8 cellular contexts compared by ENCODE assay signal in genomic region chr12:75641031-75641780, GRCh38.
DNase-seq lines count a peak whose midpoint lies in the region; ATAC-seq and TF ChIP-seq lines count a peak whose summit lies in the region.

No MANE protein-coding gene starts in this region.

- POLR2A ChIA-PET in A673 (lab: Charles Lee; ENCODE audit: low non-redundant PET) = no interaction called here

- peaks cover 14% of the 10 kb centered on the region for H3K4me1 ChIP-seq in A673 (ENCODE audit: insufficient read depth, low read length, poor library complexity, severe bottlenecking)
- peaks cover 42% of the 10 kb centered on the region for H3K4me1 ChIP-seq in RWPE2 (ENCODE audit: insufficient read depth, poor library complexity, severe bottlenecking)
- peaks cover 17% of the 10 kb centered on the region for H3K4me1 ChIP-seq in smooth muscle cell (ENCODE audit: low read depth)
- no peaks in the 10 kb centered on the region for H3K4me1 ChIP-seq in sigmoid colon

- no peak for TF ChIP-seq POLR2A in sigmoid colon (IDR thresholded peaks at IDR 0.05)

- H3K27me3 ChIP-seq in A673 (replicated peaks; ENCODE audit: insufficient read depth, low read depth, low read length, poor library complexity) = no peaks in the 10 kb centered on the region
- no peaks in the 10 kb centered on the region for H3K27me3 ChIP-seq in RWPE2 (ENCODE audit: insufficient read depth, poor library complexity, severe bottlenecking)
- H3K27me3 ChIP-seq in brain microvascular endothelial cell (replicated peaks) = no peaks in the 10 kb centered on the region
- no peaks in the 10 kb centered on the region for H3K27me3 ChIP-seq in smooth muscle cell (ENCODE audit: low read depth)
- H3K27me3 ChIP-seq in sigmoid colon = no peaks in the 10 kb centered on the region

- no peak for TF ChIP-seq CTCF in A673 (conservative IDR thresholded peaks at IDR 0.05; ENCODE audit: low read depth, low read length)
- TF ChIP-seq CTCF in RWPE2 (IDR thresholded peaks at IDR 0.05; ENCODE audit: poor library complexity, severe bottlenecking) = no peak
- no peak for TF ChIP-seq CTCF in brain microvascular endothelial cell (IDR thresholded peaks at IDR 0.05; ENCODE audit: low read depth, low read length, missing control alignments)
- no peak for TF ChIP-seq CTCF in smooth muscle cell (IDR thresholded peaks at IDR 0.05; ENCODE audit: borderline replicate concordance, insufficient read depth, poor library complexity, severe bottlenecking)
- TF ChIP-seq CTCF in sigmoid colon (IDR thresholded peaks at IDR 0.05) = no peak
- TF ChIP-seq CTCF in coronary artery (IDR thresholded peaks at IDR 0.05) = no peak

- WGBS in smooth muscle cell (ENCODE audit: low lambda C conversion rate) = 30% methylated on average over 4 of the region's 4 CpGs
- 71 to 79% methylated on average over 4 of the region's 4 CpGs for WGBS in sigmoid colon, 2 donors

- no peak for TF ChIP-seq EP300 in sigmoid colon (IDR thresholded peaks at IDR 0.05)

- DNase-seq in A673 (ENCODE audit: low spot score) (peak; percentile 50), RWPE2 (ENCODE audit: low spot score) (no peak), brain microvascular endothelial cell (peak; percentile 93), smooth muscle cell (lab: John Stamatoyannopoulos, UW; ENCODE audit: unreplicated experiment) (no peak), sigmoid colon (no peak), coronary artery (ENCODE audit: low spot score) (no peak)

- peaks cover 3% of the 10 kb centered on the region for H3F3A ChIP-seq in smooth muscle cell (ENCODE audit: low read depth)

- H3K79me2 ChIP-seq in smooth muscle cell (ENCODE audit: low read depth) = no peaks in the 10 kb centered on the region

- H2AFZ ChIP-seq in smooth muscle cell (ENCODE audit: low read depth) = no peak overlapping the region

- H3K9ac ChIP-seq in smooth muscle cell (ENCODE audit: low read depth) = peak overlapping the region; percentile 83

- intact Hi-C loops in A673 (cut with micrococcal nuclease; ENCODE audit: unreplicated experiment) = no loop called here
- intact Hi-C loops in sigmoid colon (cut with DNase I) = no loop called here

- no TSS peak for BruUV-seq in A673 (replicated peaks; lab: Mats Ljungman, UMichigan)

- H3K4me2 ChIP-seq in smooth muscle cell = peak overlapping the region; percentile 51

- CTCF ChIA-PET in A673 (lab: Charles Lee) = interaction anchor here (0.6 kb wide), 1 partner anchor 249 kb away, joined by 4 read pairs; no protein-coding TSS in a partner anchor

- ATAC-seq in GM18909 (IDR thresholded peaks at IDR 0.05; ENCODE audit: poor library complexity, unreplicated experiment) (peak; percentile 99), HG03095 (IDR thresholded peaks at IDR 0.05; ENCODE audit: unreplicated experiment) (peak; percentile 98), RWPE2 (ENCODE audit: low read depth) (peak; percentile 85)

- no peaks in the 10 kb centered on the region for H3K36me3 ChIP-seq in A673 (ENCODE audit: insufficient read depth, low read length, poor library complexity, severe bottlenecking)
- no peaks in the 10 kb centered on the region for H3K36me3 ChIP-seq in RWPE2 (ENCODE audit: low read depth)
- no peaks in the 10 kb centered on the region for H3K36me3 ChIP-seq in brain microvascular endothelial cell (replicated peaks)
- H3K36me3 ChIP-seq in smooth muscle cell (ENCODE audit: low read depth) = no peaks in the 10 kb centered on the region
- no peaks in the 10 kb centered on the region for H3K36me3 ChIP-seq in sigmoid colon

- in situ Hi-C loops in brain microvascular endothelial cell (cut with HindIII; ENCODE audit: low pct_ligation_motif_present, low sequenced_read_pairs) = no loop called here

- no peaks in the 10 kb centered on the region for H4K20me1 ChIP-seq in smooth muscle cell (ENCODE audit: low read depth)

- no peak overlapping the region for H3K4me3 ChIP-seq in A673 (ENCODE audit: low read depth, low read length, poor library complexity, severe bottlenecking)
- no peak overlapping the region for H3K4me3 ChIP-seq in RWPE2 (ENCODE audit: severe bottlenecking)
- H3K4me3 ChIP-seq in brain microvascular endothelial cell (ENCODE audit: low read depth, low read length) = no peak overlapping the region
- no peak overlapping the region for H3K4me3 ChIP-seq in smooth muscle cell
- no peak overlapping the region for H3K4me3 ChIP-seq in sigmoid colon
- H3K4me3 ChIP-seq in coronary artery = no peak overlapping the region

- H3K9me3 ChIP-seq in A673 (ENCODE audit: low read depth, low read length, poor library complexity, severe bottlenecking) (no peaks in the 10 kb centered on the region), RWPE2 (ENCODE audit: severe bottlenecking) (no peaks in the 10 kb centered on the region), smooth muscle cell (replicated peaks; ENCODE audit: low read depth) (no peaks in the 10 kb centered on the region), sigmoid colon (no peaks in the 10 kb centered on the region)

- H3K27ac ChIP-seq in A673 (ENCODE audit: low read depth, low read length, poor library complexity, severe bottlenecking) (no peak overlapping the region), RWPE2 (ENCODE audit: poor library complexity, severe bottlenecking) (peak overlapping the region; percentile 68), brain microvascular endothelial cell (peak overlapping the region; percentile 71), smooth muscle cell (ENCODE audit: low read depth) (peak overlapping the region; percentile 97), sigmoid colon (no peak overlapping the region), coronary artery (no peak overlapping the region)

Comparison
In these comparisons a context has a peak if more than half of its experiments do, and no peak if none do; other contexts are left out.
1. DNase-seq: peak in A673 (single experiment) and brain microvascular endothelial cell (single experiment); none in RWPE2 (single experiment), smooth muscle cell (single experiment), sigmoid colon (single experiment) and coronary artery (single experiment).
2. H3K27ac ChIP-seq: peak in RWPE2 (single experiment), brain microvascular endothelial cell (single experiment) and smooth muscle cell (single experiment); none in A673 (single experiment), sigmoid colon (0 of 4) and coronary artery (0 of 2).
3. Peak in every context shown above with its lines, with median percentiles within 50 percentile points of each other: ATAC-seq.